Comparison of ENCODE assay signal across 9 cellular contexts in the genomic region with DNA sequence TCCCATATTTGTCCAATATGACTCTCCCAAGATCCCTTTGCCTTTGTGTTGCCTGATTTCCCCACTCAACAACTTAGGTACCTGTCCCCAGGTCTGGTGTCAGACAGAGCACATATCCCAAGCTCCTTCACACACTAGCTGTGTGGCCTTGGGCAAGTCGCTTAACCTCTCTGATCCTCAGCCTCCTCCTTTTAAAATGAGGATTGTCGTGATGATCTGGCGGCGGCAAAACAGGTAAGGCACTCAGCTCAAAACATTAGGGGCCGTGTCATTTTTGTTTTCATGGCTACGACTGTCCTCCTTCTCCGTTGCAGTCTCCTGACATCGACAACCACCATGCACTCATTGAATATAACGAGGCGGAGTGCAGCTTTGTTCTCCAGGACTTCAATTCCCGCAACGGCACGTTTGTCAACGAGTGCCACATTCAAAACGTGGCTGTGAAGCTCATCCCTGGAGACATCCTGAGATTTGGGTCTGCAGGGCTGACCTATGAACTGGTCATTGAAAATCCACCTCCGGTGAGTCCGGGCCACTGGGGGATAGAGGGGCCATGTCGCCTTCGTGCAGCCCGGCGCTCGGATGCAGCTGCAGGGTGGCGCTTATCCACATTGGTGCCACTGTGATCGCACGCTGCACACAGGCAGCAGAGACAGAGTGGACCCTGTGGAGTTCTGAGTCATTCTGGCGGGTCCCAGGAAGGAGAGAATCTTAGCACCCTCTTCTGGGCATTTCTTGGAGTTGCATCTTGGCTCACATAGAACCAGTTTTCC. TPM values are rescaled to one million over a fixed set of nuclear protein-coding genes. Genes with fewer than 3 reads are reported as not detected.
DNase-seq lines count a peak whose midpoint lies in the region; ATAC-seq and TF ChIP-seq lines count a peak whose summit lies in the region.
"Had no signal": no experiment of that assay in that cellular context is flagged by ENCODE, and none has a peak within 500 bp of the region (broad histone marks: within the 10 kb centered on the region; RNA-seq: fewer than 3 reads in every experiment).

No MANE protein-coding gene starts in this region.

- H3K27ac Mint-ChIP-seq in activated T-helper 1 cell treated with anti-CD3 and anti-CD28 coated beads, Interleukin-12 subunit alpha, Interleukin-12 subunit beta, Interleukin-2, Interleukin-4 antibody, amounts not matched to agents 30 ng/mL and 10 ng/mL and 1 ng/mL, durations not matched to agents 14 hours and 24 hours and 36 hours = no peak overlapping the region
- H3K27ac Mint-ChIP-seq in osteocyte (ENCODE audit: unreplicated experiment) = no peak overlapping the region
- H3K27ac Mint-ChIP-seq: activated B cell treated with CpG ODN at 0.5 μM for 24 hours had no signal

- DNase-seq in DMS114 treated with DMSO at 0.1 percent for 48 hours (lab: John Stamatoyannopoulos, UW; ENCODE audit: unreplicated experiment) (peak; percentile 82), NCI-H748 treated with DMSO at 0.1 percent for 48 hours (lab: John Stamatoyannopoulos, UW) (peak; percentile 37), globus pallidus (ENCODE audit: low spot score) (peak; percentile 52), osteocyte (ENCODE audit: extremely low spot score, unreplicated experiment) (peak; percentile 83)
- peak; percentile 12 for DNase-seq in activated T-helper 1 cell treated with anti-CD3 and anti-CD28 coated beads, Interleukin-12 subunit alpha, Interleukin-12 subunit beta, Interleukin-2, Interleukin-4 antibody, amounts not matched to agents 30 ng/mL and 10 ng/mL and 1 ng/mL, durations not matched to agents 14 hours and 24 hours and 36 hours (ENCODE audit: low spot score)
- DNase-seq: activated B cell treated with CpG ODN at 0.5 μM for 24 hours had no signal

- H3K4me3 Mint-ChIP-seq in activated T-helper 1 cell treated with anti-CD3 and anti-CD28 coated beads, Interleukin-12 subunit alpha, Interleukin-12 subunit beta, Interleukin-2, Interleukin-4 antibody, amounts not matched to agents 30 ng/mL and 10 ng/mL and 1 ng/mL, durations not matched to agents 14 hours and 24 hours and 36 hours = no peak overlapping the region
- H3K4me3 Mint-ChIP-seq in osteocyte (ENCODE audit: unreplicated experiment) = no peak overlapping the region
- H3K4me3 Mint-ChIP-seq: activated B cell treated with CpG ODN at 0.5 μM for 24 hours had no signal

- ATAC-seq in HG03432 (IDR thresholded peaks at IDR 0.05; ENCODE audit: unreplicated experiment) (peak; percentile 53), GM19463 (IDR thresholded peaks at IDR 0.05; ENCODE audit: unreplicated experiment) (no peak), GM21515 (IDR thresholded peaks at IDR 0.05; ENCODE audit: unreplicated experiment) (no peak)

- H3K36me3 Mint-ChIP-seq in activated T-helper 1 cell treated with anti-CD3 and anti-CD28 coated beads, Interleukin-12 subunit alpha, Interleukin-12 subunit beta, Interleukin-2, Interleukin-4 antibody, amounts not matched to agents 30 ng/mL and 10 ng/mL and 1 ng/mL, durations not matched to agents 14 hours and 24 hours and 36 hours (ENCODE audit: low read depth) = no peaks in the 10 kb centered on the region
- no peaks in the 10 kb centered on the region for H3K36me3 Mint-ChIP-seq in osteocyte (ENCODE audit: unreplicated experiment)

- H3K9me3 Mint-ChIP-seq in activated T-helper 1 cell treated with anti-CD3 and anti-CD28 coated beads, Interleukin-12 subunit alpha, Interleukin-12 subunit beta, Interleukin-2, Interleukin-4 antibody, amounts not matched to agents 30 ng/mL and 10 ng/mL and 1 ng/mL, durations not matched to agents 14 hours and 24 hours and 36 hours = no peaks in the 10 kb centered on the region
- H3K9me3 Mint-ChIP-seq in osteocyte (ENCODE audit: unreplicated experiment) = no peaks in the 10 kb centered on the region
- H3K9me3 Mint-ChIP-seq: activated B cell treated with CpG ODN at 0.5 μM for 24 hours had no signal

- TF ChIP-seq CTCF in osteocyte (IDR thresholded peaks at IDR 0.05) = peak; percentile 85

- peaks cover 8% of the 10 kb centered on the region for H3K4me1 Mint-ChIP-seq in activated T-helper 1 cell treated with anti-CD3 and anti-CD28 coated beads, Interleukin-12 subunit alpha, Interleukin-12 subunit beta, Interleukin-2, Interleukin-4 antibody, amounts not matched to agents 30 ng/mL and 10 ng/mL and 1 ng/mL, durations not matched to agents 14 hours and 24 hours and 36 hours (ENCODE audit: low read depth)
- no peaks in the 10 kb centered on the region for H3K4me1 Mint-ChIP-seq in osteocyte (ENCODE audit: unreplicated experiment)
- H3K4me1 Mint-ChIP-seq: activated B cell treated with CpG ODN at 0.5 μM for 24 hours had no signal

- H3K27me3 Mint-ChIP-seq in activated T-helper 1 cell treated with anti-CD3 and anti-CD28 coated beads, Interleukin-12 subunit alpha, Interleukin-12 subunit beta, Interleukin-2, Interleukin-4 antibody, amounts not matched to agents 30 ng/mL and 10 ng/mL and 1 ng/mL, durations not matched to agents 14 hours and 24 hours and 36 hours (ENCODE audit: insufficient read depth) = peaks cover 23% of the 10 kb centered on the region
- peaks cover 49% of the 10 kb centered on the region for H3K27me3 Mint-ChIP-seq in osteocyte (ENCODE audit: unreplicated experiment)

- intact Hi-C loops in activated T-helper 1 cell treated with anti-CD3 and anti-CD28 coated beads, Interleukin-12 subunit alpha, Interleukin-12 subunit beta, Interleukin-2, Interleukin-4 antibody, amounts not matched to agents 30 ng/mL and 10 ng/mL and 1 ng/mL, durations not matched to agents 14 hours and 24 hours and 36 hours (cut with micrococcal nuclease) = loop anchor here (1.0 to 5.0 kb wide), 3 partner anchors 33 to 144 kb away; no protein-coding TSS in a partner anchor

RNA-seq across cellular contexts. Expression of a gene that starts 25.2 kb away (rescaled TPM):
- not detected in 2 replicates for total RNA-seq in activated T-helper 1 cell treated with anti-CD3 and anti-CD28 coated beads, Interleukin-12 subunit alpha, Interleukin-12 subunit beta, Interleukin-2, Interleukin-4 antibody, amounts not matched to agents 30 ng/mL and 10 ng/mL and 1 ng/mL, durations not matched to agents 14 hours and 24 hours and 36 hours
- total RNA-seq in osteocyte = not detected in 2 replicates
- total RNA-seq: activated B cell treated with CpG ODN at 0.5 μM for 24 hours had no signal

Comparison
In these comparisons a context has a peak if more than half of its experiments do, and no peak if none do; other contexts are left out.
1. DNase-seq: peak in every context shown above with its lines; median percentile 83 in osteocyte; 82 in DMS114 treated with DMSO at 0.1 percent for 48 hours; 52 in globus pallidus; 37 in NCI-H748 treated with DMSO at 0.1 percent for 48 hours; 12 in activated T-helper 1 cell treated with anti-CD3 and anti-CD28 coated beads, Interleukin-12 subunit alpha, Interleukin-12 subunit beta, Interleukin-2, Interleukin-4 antibody, amounts not matched to agents 30 ng/mL and 10 ng/mL and 1 ng/mL, durations not matched to agents 14 hours and 24 hours and 36 hours.